ENCODE assay signal across 2 cellular contexts in genomic region chr2:112138143-112139032, GRCh38.
TF ChIP-seq lines count a peak whose summit lies in the region.

Gene FBLN7, plus strand, starts transcription at chr2:112138385. Its CDS starts 271 bp downstream, at chr2:112138656.

TF ChIP-seq in IMR-90, 13 proteins besides CTCF, POLR2A, EP300 and RAD21:
- TF ChIP-seq BHLHE40 (IDR thresholded peaks at IDR 0.05; ENCODE audit: low read depth, low read length): peak; percentile 6; the same call in 1 of the 2 replicates
- TF ChIP-seq, protein P1, sequence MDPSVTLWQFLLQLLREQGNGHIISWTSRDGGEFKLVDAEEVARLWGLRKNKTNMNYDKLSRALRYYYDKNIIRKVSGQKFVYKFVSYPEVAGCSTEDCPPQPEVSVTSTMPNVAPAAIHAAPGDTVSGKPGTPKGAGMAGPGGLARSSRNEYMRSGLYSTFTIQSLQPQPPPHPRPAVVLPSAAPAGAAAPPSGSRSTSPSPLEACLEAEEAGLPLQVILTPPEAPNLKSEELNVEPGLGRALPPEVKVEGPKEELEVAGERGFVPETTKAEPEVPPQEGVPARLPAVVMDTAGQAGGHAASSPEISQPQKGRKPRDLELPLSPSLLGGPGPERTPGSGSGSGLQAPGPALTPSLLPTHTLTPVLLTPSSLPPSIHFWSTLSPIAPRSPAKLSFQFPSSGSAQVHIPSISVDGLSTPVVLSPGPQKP (IDR thresholded peaks at IDR 0.05; ENCODE audit: borderline replicate concordance, low read depth, low read length): no peak
- TF ChIP-seq MAZ (IDR thresholded peaks at IDR 0.05; ENCODE audit: borderline replicate concordance, low read depth, low read length): no peak

TF ChIP-seq in HepG2, 621 proteins besides CTCF, POLR2A, EP300 and RAD21 (continues in another document):
- TF ChIP-seq ARHGAP35 (CRISPR knock-in tag; IDR thresholded peaks at IDR 0.05; ENCODE audit: borderline replicate concordance): no peak
- 0 out of 2 replicates have a peak, but pooled peaks have one; percentile 12 for TF ChIP-seq TAF1 (CRISPR knock-in tag; IDR thresholded peaks at IDR 0.05)
- no peak for TF ChIP-seq POGZ (CRISPR knock-in tag; IDR thresholded peaks at IDR 0.05)
- 0 out of 2 replicates have a peak, but pooled peaks have one; percentile 48 for TF ChIP-seq ZFP41 (CRISPR knock-in tag; IDR thresholded peaks at IDR 0.05; ENCODE audit: borderline replicate concordance)
- TF ChIP-seq ZNF616 (CRISPR knock-in tag; IDR thresholded peaks at IDR 0.05; ENCODE audit: low read depth): 0 out of 2 replicates have a peak, but pooled peaks have one; percentile 41
- no peak for TF ChIP-seq SALL1 (CRISPR knock-in tag; IDR thresholded peaks at IDR 0.05)
- peak; percentile 94; the same call in 1 of the 2 replicates for TF ChIP-seq ZFP91 (CRISPR knock-in tag; IDR thresholded peaks at IDR 0.05; ENCODE audit: borderline replicate concordance)
- TF ChIP-seq ZNF782 (CRISPR knock-in tag; IDR thresholded peaks at IDR 0.05; ENCODE audit: borderline replicate concordance): no peak
- peak; percentile 31 for TF ChIP-seq ASH2L (IDR thresholded peaks at IDR 0.05; ENCODE audit: insufficient read length, low read depth, low read length)
- 0 out of 2 replicates have a peak, but pooled peaks have one; percentile 19 for TF ChIP-seq POLR2G (IDR thresholded peaks at IDR 0.05; ENCODE audit: low read depth, low read length)
- TF ChIP-seq ZXDC (CRISPR knock-in tag; IDR thresholded peaks at IDR 0.05): no peak
- TF ChIP-seq ZNF274 (CRISPR knock-in tag; IDR thresholded peaks at IDR 0.05): 0 out of 2 replicates have a peak, but pooled peaks have one; percentile 35
- TF ChIP-seq GPBP1L1 (CRISPR knock-in tag; IDR thresholded peaks at IDR 0.05): no peak
- TF ChIP-seq NR2F2 (IDR thresholded peaks at IDR 0.05; ENCODE audit: borderline replicate concordance, low read depth): no peak
- no peak for TF ChIP-seq ZBTB33 (CRISPR knock-in tag; IDR thresholded peaks at IDR 0.05)
- no peak for TF ChIP-seq ZNF337 (CRISPR knock-in tag; IDR thresholded peaks at IDR 0.05; ENCODE audit: borderline replicate concordance, low read depth)
- peak; percentile 50; the same call in 1 of the 2 replicates for TF ChIP-seq UBTF (CRISPR knock-in tag; IDR thresholded peaks at IDR 0.05)
- no peak for TF ChIP-seq KDM1A (CRISPR knock-in tag; IDR thresholded peaks at IDR 0.05)
- TF ChIP-seq ZNF772 (CRISPR knock-in tag; IDR thresholded peaks at IDR 0.05): no peak; the same call in 1 of the 2 replicates
- TF ChIP-seq, protein P2, sequence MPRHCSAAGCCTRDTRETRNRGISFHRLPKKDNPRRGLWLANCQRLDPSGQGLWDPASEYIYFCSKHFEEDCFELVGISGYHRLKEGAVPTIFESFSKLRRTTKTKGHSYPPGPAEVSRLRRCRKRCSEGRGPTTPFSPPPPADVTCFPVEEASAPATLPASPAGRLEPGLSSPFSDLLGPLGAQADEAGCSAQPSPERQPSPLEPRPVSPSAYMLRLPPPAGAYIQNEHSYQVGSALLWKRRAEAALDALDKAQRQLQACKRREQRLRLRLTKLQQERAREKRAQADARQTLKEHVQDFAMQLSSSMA (CRISPR knock-in tag; IDR thresholded peaks at IDR 0.05): 0 out of 2 replicates have a peak, but pooled peaks have one; percentile 36
- no peak for TF ChIP-seq SNAPC4 (CRISPR knock-in tag; IDR thresholded peaks at IDR 0.05)
- peak; percentile 23; the same call in 1 of the 2 replicates for TF ChIP-seq ZNF563 (CRISPR knock-in tag; IDR thresholded peaks at IDR 0.05)
- TF ChIP-seq MAFG (CRISPR knock-in tag; IDR thresholded peaks at IDR 0.05): no peak
- TF ChIP-seq SMAD9 (CRISPR knock-in tag; IDR thresholded peaks at IDR 0.05): peak; percentile 35; the same call in 1 of the 2 replicates
- no peak for TF ChIP-seq U2AF2 (IDR thresholded peaks at IDR 0.05; ENCODE audit: low read depth, low read length)
- TF ChIP-seq, protein P3, sequence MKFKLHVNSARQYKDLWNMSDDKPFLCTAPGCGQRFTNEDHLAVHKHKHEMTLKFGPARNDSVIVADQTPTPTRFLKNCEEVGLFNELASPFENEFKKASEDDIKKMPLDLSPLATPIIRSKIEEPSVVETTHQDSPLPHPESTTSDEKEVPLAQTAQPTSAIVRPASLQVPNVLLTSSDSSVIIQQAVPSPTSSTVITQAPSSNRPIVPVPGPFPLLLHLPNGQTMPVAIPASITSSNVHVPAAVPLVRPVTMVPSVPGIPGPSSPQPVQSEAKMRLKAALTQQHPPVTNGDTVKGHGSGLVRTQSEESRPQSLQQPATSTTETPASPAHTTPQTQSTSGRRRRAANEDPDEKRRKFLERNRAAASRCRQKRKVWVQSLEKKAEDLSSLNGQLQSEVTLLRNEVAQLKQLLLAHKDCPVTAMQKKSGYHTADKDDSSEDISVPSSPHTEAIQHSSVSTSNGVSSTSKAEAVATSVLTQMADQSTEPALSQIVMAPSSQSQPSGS (CRISPR knock-in tag; IDR thresholded peaks at IDR 0.05): no peak
- peak; percentile 42; the same call in 1 of the 2 replicates for TF ChIP-seq ZNF768 (CRISPR knock-in tag; IDR thresholded peaks at IDR 0.05)
- no peak for TF ChIP-seq PREB (CRISPR knock-in tag; IDR thresholded peaks at IDR 0.05)
- no peak for TF ChIP-seq ZBTB43 (CRISPR knock-in tag; conservative IDR thresholded peaks at IDR 0.05)
- no peak for TF ChIP-seq ZNF160 (CRISPR knock-in tag; IDR thresholded peaks at IDR 0.05)
- TF ChIP-seq MED13 (CRISPR knock-in tag; IDR thresholded peaks at IDR 0.05): no peak; the same call in 1 of the 2 replicates
- 0 out of 2 replicates have a peak, but pooled peaks have one; percentile 50 for TF ChIP-seq SMAD1 (CRISPR knock-in tag; IDR thresholded peaks at IDR 0.05; ENCODE audit: borderline replicate concordance, low read depth)
- TF ChIP-seq ZFX (CRISPR knock-in tag; IDR thresholded peaks at IDR 0.05; ENCODE audit: low read depth): peak; percentile 42; the same call in 1 of the 2 replicates
